ENCODE assay signal across 25 cellular contexts in genomic region chr10:100803481-100803880, GRCh38. TPM values are rescaled to one million over a fixed set of nuclear protein-coding genes. Genes with fewer than 3 reads are reported as not detected.
DNase-seq lines count a peak whose midpoint lies in the region; ATAC-seq, FAIRE-seq and TF ChIP-seq lines count a peak whose summit lies in the region.
"Had no signal": no experiment of that assay in that cellular context is flagged by ENCODE, and none has a peak within 500 bp of the region (broad histone marks: within the 10 kb centered on the region; RNA-seq: fewer than 3 reads in every experiment).

No MANE protein-coding gene starts in this region.

- no peaks in the 10 kb centered on the region for H3K9me3 ChIP-seq in H1 (ENCODE audit: insufficient read depth in 2 of 2, low read depth in 1 of 2, low read length in 1 of 2)
- no peaks in the 10 kb centered on the region for H3K9me3 ChIP-seq in neuronal stem cell (replicated peaks in 1 of 2; ENCODE audit: control insufficient read depth in 2 of 2, insufficient read depth in 1 of 2, low read depth in 1 of 2, low read length in 2 of 2)
- H3K9me3 ChIP-seq: BLaER1 treated with 17β-estradiol and CSF1 and Interleukin-3, amounts not matched to agents 10 nM and 100 nM; Caco-2; HAP-1 had no signal

- H3K79me2 ChIP-seq in GM23338 (replicated peaks; ENCODE audit: insufficient read depth): no peaks in the 10 kb centered on the region
- H3K79me2 ChIP-seq in H1 (ENCODE audit: control insufficient read depth in 1 of 2, insufficient read depth in 2 of 2, low read length in 2 of 2): no peaks in the 10 kb centered on the region

- H2BK5ac ChIP-seq in H1 (ENCODE audit: low read depth, low read length) (no peak overlapping the region; the same call in 1 of the 2 replicates), neuronal stem cell (ENCODE audit: low read length) (no peak overlapping the region)

- TF ChIP-seq EP300 in H1 (IDR thresholded peaks at IDR 0.05; ENCODE audit: borderline replicate concordance in 1 of 2, low read depth in 2 of 2, low read length in 2 of 2): no peak

- no peaks in the 10 kb centered on the region for H3K9me3 Mint-ChIP-seq in GM23338
- no peaks in the 10 kb centered on the region for H3K9me3 Mint-ChIP-seq in osteocyte (ENCODE audit: unreplicated experiment)
- H3K9me3 Mint-ChIP-seq: CD4-positive, alpha-beta memory T cell had no signal

- TF ChIP-seq POLR2A in H1 (IDR thresholded peaks at IDR 0.05; ENCODE audit: control extremely low read depth in 1 of 2, low read depth in 2 of 2, low read length in 2 of 2): no peak

- H3K4me3 Mint-ChIP-seq in GM23338 (peak overlapping the region; percentile 36; the same call in 1 of the 3 replicates), osteocyte (ENCODE audit: unreplicated experiment) (no peak overlapping the region)
- H3K4me3 Mint-ChIP-seq: CD4-positive, alpha-beta memory T cell had no signal

- POLR2A ChIA-PET in H1 (lab: Charles Lee; ENCODE audit: partially characterized antibody): interaction anchor here (0.9 kb wide), 3 partner anchors 15 to 48 kb away, joined by 3 to 4 read pairs (median 3); no protein-coding TSS in a partner anchor

- 0 out of 4 replicates have a peak, but pooled peaks of 1 of the 2 experiments have one; percentile 0 for TF ChIP-seq RAD21 in H1 (IDR thresholded peaks at IDR 0.05 in 1 of 2, conservative IDR thresholded peaks at IDR 0.05 in 1 of 2; ENCODE audit: low read depth in 2 of 2, low read length in 2 of 2)

- H4K20me1 ChIP-seq in GM23338 (replicated peaks; ENCODE audit: insufficient read depth): no peaks in the 10 kb centered on the region
- no peaks in the 10 kb centered on the region for H4K20me1 ChIP-seq in H1 (replicated peaks in 1 of 2; ENCODE audit: control insufficient read depth in 1 of 2, insufficient read depth in 2 of 2, low read length in 2 of 2)

- H3F3A ChIP-seq in GM23338 (replicated peaks; ENCODE audit: low read depth): no peaks in the 10 kb centered on the region

- H3K9me2 ChIP-seq in GM23338 (ENCODE audit: insufficient read depth): no peaks in the 10 kb centered on the region

- FAIRE-seq in H1 (lab: Jason Lieb, UNC): no peak
- FAIRE-seq: GM12891, GM19239, HTR-8/SVneo had no signal

- TF ChIP-seq CTCF in GM23338 (conservative IDR thresholded peaks at IDR 0.05; ENCODE audit: low read depth in 2 of 2) (no peak), H1 (IDR thresholded peaks at IDR 0.05; ENCODE audit: control extremely low read depth in 1 of 3, insufficient read depth in 1 of 3, low read depth in 1 of 3, low read length in 3 of 3) (no peak), osteocyte (IDR thresholded peaks at IDR 0.05) (no peak)

- H3K56ac ChIP-seq in H1 (replicated peaks; ENCODE audit: insufficient read length, low read depth, low read length): no peak overlapping the region

- H3K14ac ChIP-seq in H1 (ENCODE audit: insufficient read length) (no peak overlapping the region), neuronal stem cell (ENCODE audit: low read length) (peak overlapping the region; percentile 41)

- H2AK5ac ChIP-seq in H1 (ENCODE audit: low read depth, low read length) (no peak overlapping the region), neuronal stem cell (ENCODE audit: low read depth, low read length) (peak overlapping the region; percentile 52)

- no peak overlapping the region for H2BK20ac ChIP-seq in H1 (ENCODE audit: low read length)

- H4K8ac ChIP-seq in H1 (ENCODE audit: extremely low read depth, insufficient read depth, low read length) (0 out of 2 replicates have a peak overlapping the region, but pooled peaks have one; percentile 4), neuronal stem cell (ENCODE audit: low read depth, low read length) (no peak overlapping the region)

- no peaks in the 10 kb centered on the region for H3K36me3 Mint-ChIP-seq in GM23338 (ENCODE audit: low read depth)
- no peaks in the 10 kb centered on the region for H3K36me3 Mint-ChIP-seq in osteocyte (ENCODE audit: unreplicated experiment)
- H3K36me3 Mint-ChIP-seq: CD4-positive, alpha-beta memory T cell had no signal

- peak; percentile 66 for ATAC-seq in GM23338
- ATAC-seq in GM18861 (IDR thresholded peaks at IDR 0.05; ENCODE audit: unreplicated experiment): no peak
- ATAC-seq in GM18858 (IDR thresholded peaks at IDR 0.05; ENCODE audit: unreplicated experiment): no peak
- ATAC-seq: Panc1 had no signal

- CTCF ChIA-PET in H1 (lab: Charles Lee; ENCODE audit: partially characterized antibody): interaction anchor here (0.5 to 12.0 kb wide), 10 partner anchors 9 to 663 kb away, joined by 3 to 98 read pairs (median 4); no protein-coding TSS in a partner anchor

- H2BK15ac ChIP-seq in H1 (ENCODE audit: low read length): 0 out of 2 replicates have a peak overlapping the region, but pooled peaks have one; percentile 83
- H2BK15ac ChIP-seq in neuronal stem cell (ENCODE audit: low read length): peak overlapping the region; percentile 18

- H3K18ac ChIP-seq in H1 (ENCODE audit: extremely low read depth, low read length): peak overlapping the region; percentile 44; the same call in 1 of the 2 replicates
- peak overlapping the region; percentile 44 for H3K18ac ChIP-seq in neuronal stem cell (ENCODE audit: low read length)

- peaks cover 29% of the 10 kb centered on the region for H3K4me1 Mint-ChIP-seq in GM23338
- H3K4me1 Mint-ChIP-seq in osteocyte (ENCODE audit: unreplicated experiment): no peaks in the 10 kb centered on the region

- H2BK12ac ChIP-seq in H1 (ENCODE audit: low read depth, low read length): peak overlapping the region; percentile 53; the same call in 1 of the 2 replicates
- no peak overlapping the region for H2BK12ac ChIP-seq in neuronal stem cell (ENCODE audit: low read length)

- H3K36me3 ChIP-seq in GM23338 (ENCODE audit: insufficient read depth): no peaks in the 10 kb centered on the region
- H3K36me3 ChIP-seq in H1 (ENCODE audit: control insufficient read depth in 2 of 4, insufficient read depth in 4 of 4, low read length in 3 of 4): no peaks in the 10 kb centered on the region; a peak in 1 of 8 replicates
- no peaks in the 10 kb centered on the region for H3K36me3 ChIP-seq in neuronal stem cell (replicated peaks in 1 of 2; ENCODE audit: control insufficient read depth in 2 of 2, insufficient read depth in 2 of 2, low read length in 2 of 2)
- H3K36me3 ChIP-seq: BLaER1 treated with 17β-estradiol and CSF1 and Interleukin-3, amounts not matched to agents 10 nM and 100 nM; HAP-1 had no signal

- H3K27me3 ChIP-seq in GM23338 (ENCODE audit: insufficient read depth): 0 out of 2 replicates have a peak, but pooled peaks cover 7% of the 10 kb centered on the region
- peaks cover 0 to 17% (median 6%) of the 10 kb centered on the region in 4 experiments; a peak in 5 of 7 replicates for H3K27me3 ChIP-seq in H1 (replicated peaks in 1 of 4; ENCODE audit: control insufficient read depth in 3 of 4, extremely low read depth in 1 of 4, insufficient read depth in 3 of 4, low read length in 3 of 4)
- peaks cover 0 to 88% (median 12%) of the 10 kb centered on the region in 3 experiments for H3K27me3 ChIP-seq in neuronal stem cell (ENCODE audit: control insufficient read depth in 3 of 3, insufficient read depth in 3 of 3, low read depth in 1 of 3, low read length in 3 of 3)

- DNase-seq in GM23338 (ENCODE audit: low spot score) (peak; percentile 51), H1 (ENCODE audit: low read depth in 1 of 2, low spot score in 2 of 2) (no peak), islet precursor cell (peak; percentile 69), neuronal stem cell (ENCODE audit: low spot score) (no peak), SIG-M5 (lab: John Stamatoyannopoulos, UW) (no peak), osteocyte (ENCODE audit: extremely low spot score, unreplicated experiment) (no peak)
- DNase-seq: 8988T; Caco-2; CD4-positive, alpha-beta memory T cell; DMS 273 treated with DMSO at 0.1 percent for 48 hours; DMS79 treated with DMSO at 0.1 percent for 48 hours; NCI-H1105; NCI-H146; NCI-H2029 treated with DMSO at 0.1 percent for 48 hours; NCI-H226; NCI-H82 had no signal

- no peak overlapping the region for H3K27ac Mint-ChIP-seq in GM23338
- H3K27ac Mint-ChIP-seq in osteocyte (ENCODE audit: unreplicated experiment): no peak overlapping the region
- H3K27ac Mint-ChIP-seq: CD4-positive, alpha-beta memory T cell had no signal

- H3K23ac ChIP-seq in H1 (ENCODE audit: insufficient read length) (no peak overlapping the region), neuronal stem cell (ENCODE audit: low read depth, low read length, poor library complexity) (peak overlapping the region; percentile 1)

- no peak overlapping the region for H3K4ac ChIP-seq in H1 (replicated peaks; ENCODE audit: insufficient read length, low read depth, low read length)
- peak overlapping the region; percentile 41 for H3K4ac ChIP-seq in neuronal stem cell (ENCODE audit: low read length)

- H3K23me2 ChIP-seq in H1 (ENCODE audit: low read depth, low read length): no peaks in the 10 kb centered on the region; the same call in 1 of the 2 replicates

- WGBS in H1 (ENCODE audit: extremely low coverage in 1 of 2, insufficient coverage in 1 of 2, insufficient read length in 1 of 2, insufficient replicate concordance in 2 of 2, low coverage in 1 of 2, low lambda C conversion rate in 2 of 2, missing lambda C conversion rate in 1 of 2), 2 experiments: 46% methylated on average over 7 of the region's 7 CpGs; no CpG with 5 or more reads in 1 of the 2 experiments
- no CpG with 5 or more reads among the region's 7 CpGs for WGBS in neuronal stem cell (ENCODE audit: extremely low coverage in 2 of 2, insufficient read length in 2 of 2, insufficient replicate concordance in 1 of 2), 2 donors

- H3K27ac ChIP-seq in GM23338 (ENCODE audit: low read depth) (no peak overlapping the region), H1 (ENCODE audit: low read depth, low read length) (no peak overlapping the region), neuronal stem cell (replicated peaks; ENCODE audit: low read length) (no peak overlapping the region)
- H3K27ac ChIP-seq: BLaER1 treated with 17β-estradiol and CSF1 and Interleukin-3, amounts not matched to agents 10 nM and 100 nM; KMS-11 had no signal

- H2BK120ac ChIP-seq in H1 (replicated peaks; ENCODE audit: low read depth, low read length): no peak overlapping the region
- H2BK120ac ChIP-seq in neuronal stem cell (ENCODE audit: low read depth, low read length): no peak overlapping the region

- H4K5ac ChIP-seq in H1 (ENCODE audit: insufficient read length, low read depth, low read length): no peak overlapping the region

- H3K79me1 ChIP-seq in H1 (ENCODE audit: low read depth, low read length) (no peaks in the 10 kb centered on the region), neuronal stem cell (ENCODE audit: low read depth, low read length) (no peaks in the 10 kb centered on the region)

- no peak overlapping the region for H4K91ac ChIP-seq in H1 (replicated peaks; ENCODE audit: insufficient read length, low read length)
- H4K91ac ChIP-seq in neuronal stem cell (ENCODE audit: low read depth, low read length, poor library complexity): no peak overlapping the region

- H3K4me2 ChIP-seq in GM23338: peak overlapping the region; percentile 51; the same call in 1 of the 2 replicates
- peak overlapping the region in 1 of 2 experiments; percentile 25; a peak in 2 of 4 replicates for H3K4me2 ChIP-seq in H1 (ENCODE audit: insufficient read depth in 1 of 2, low read depth in 2 of 2, low read length in 2 of 2)
- H3K4me2 ChIP-seq in neuronal stem cell (ENCODE audit: insufficient read depth, low read length, poor library complexity, severe bottlenecking): no peak overlapping the region
- H3K4me2 ChIP-seq: BLaER1 treated with 17β-estradiol and CSF1 and Interleukin-3, amounts not matched to agents 10 nM and 100 nM; KMS-11 had no signal

- peaks cover 19% of the 10 kb centered on the region for H3K27me3 Mint-ChIP-seq in GM23338 (ENCODE audit: insufficient read depth, low read depth, poor library complexity)
- H3K27me3 Mint-ChIP-seq in osteocyte (ENCODE audit: unreplicated experiment): peaks cover 82% of the 10 kb centered on the region

- H3K4me3 ChIP-seq in GM23338 (no peak overlapping the region), H1 (ENCODE audit: extremely low read depth in 1 of 4, insufficient read depth in 2 of 4, low read depth in 3 of 4, low read length in 4 of 4) (no peak overlapping the region), neuronal stem cell (ENCODE audit: low read length in 2 of 2) (no peak overlapping the region)
- H3K4me3 ChIP-seq: BLaER1 treated with 17β-estradiol and CSF1 and Interleukin-3, amounts not matched to agents 10 nM and 100 nM; HAP-1 had no signal

- H2AFZ ChIP-seq in GM23338: peak overlapping the region; percentile 93
- H2AFZ ChIP-seq in H1 (ENCODE audit: low read length): no peak overlapping the region
- no peak overlapping the region for H2AFZ ChIP-seq in neuronal stem cell (ENCODE audit: low read length)

- H3K9ac ChIP-seq in H1 (replicated peaks in 1 of 4; ENCODE audit: extremely low read depth in 1 of 4, low read depth in 3 of 4, low read length in 3 of 4): no peak overlapping the region
- H3K9ac ChIP-seq in neuronal stem cell (ENCODE audit: low read depth, low read length, poor library complexity): peak overlapping the region; percentile 10
- H3K9ac ChIP-seq: BLaER1 treated with 17β-estradiol and CSF1 and Interleukin-3, amounts not matched to agents 10 nM and 100 nM; KMS-11 had no signal

- H3K4me1 ChIP-seq in GM23338 (ENCODE audit: insufficient read depth): peaks cover 14% of the 10 kb centered on the region; the same call in 1 of the 2 replicates
- peaks cover 3 to 13% (median 5%) of the 10 kb centered on the region in 4 experiments; a peak in 6 of 7 replicates for H3K4me1 ChIP-seq in H1 (replicated peaks in 1 of 4; ENCODE audit: control insufficient read depth in 3 of 4, insufficient read depth in 4 of 4, low read length in 3 of 4)
- H3K4me1 ChIP-seq in neuronal stem cell (ENCODE audit: control insufficient read depth in 2 of 2, insufficient read depth in 1 of 2, low read depth in 1 of 2, low read length in 2 of 2): peaks cover 0 to 14% of the 10 kb centered on the region in 2 donors
- H3K4me1 ChIP-seq: BLaER1 treated with 17β-estradiol and CSF1 and Interleukin-3, amounts not matched to agents 10 nM and 100 nM; Caco-2; HAP-1 had no signal

RNA-seq across cellular contexts. Expression of gene PAX2, which starts 58.1 kb away (rescaled TPM):
- total RNA-seq in GM23338 (2014; rRNA removed; shearing (Covaris generic)): not detected in 2 replicates
- polyA plus RNA-seq in GM23338 (2016; fragmentation: Nextera tagmentation; extraction: Ambion mirVana) (not detected in 2 replicates), H1 (2011; rRNA removed) (0.02 TPM in 1 of 2 replicates, not detected in the other)
- total RNA-seq in H1 (2021; fragmentation: NEBNext Ultra II Directional; extraction: Animal tissue kit (Norgen Biotek cat#: 25700)): not detected in 2 replicates
- polyA plus RNA-seq in H1 (2011; cell fraction: cytosol; rRNA removed): not detected
- polyA plus RNA-seq in H1 (2011; cell fraction: nucleus; rRNA removed): not detected
- 0.05 TPM in 1 of 4 replicates, not detected in the others for polyA plus RNA-seq in H1 (2012, experiment 1 of 2)
- not detected for polyA plus RNA-seq in H1 (2012, experiment 2 of 2)
- polyA plus RNA-seq in H1 (2013, experiment 1 of 2): not detected
- polyA plus RNA-seq in H1 (2013, experiment 2 of 2): 0.06 TPM
- not detected in 2 replicates for polyA minus RNA-seq in H1 (2011; rRNA and poly(A)+ RNA removed)
- not detected for polyA minus RNA-seq in H1 (2011; cell fraction: cytosol; rRNA and poly(A)+ RNA removed)
- polyA minus RNA-seq in H1 (2011; cell fraction: nucleus; rRNA and poly(A)+ RNA removed): not detected
- 0.17 TPM for polyA plus RNA-seq in neuronal stem cell (2013, experiment 1 of 2)
- 0.25 TPM for polyA plus RNA-seq in neuronal stem cell (2013, experiment 2 of 2)
- 0.30 and 1.4 TPM in 2 replicates for total RNA-seq in osteocyte
- total RNA-seq: CD4-positive, alpha-beta memory T cell had no signal
- polyA plus RNA-seq: CD4-positive, alpha-beta memory T cell had no signal

Comparison
In these comparisons a context has a peak if more than half of its experiments do, and no peak if none do; other contexts are left out.
1. DNase-seq: peak in GM23338 (single experiment) and islet precursor cell (single experiment); none in H1 (0 of 2), neuronal stem cell (single experiment), SIG-M5 (single experiment) and osteocyte (single experiment).